8 cellular contexts compared by ENCODE assay signal in the genomic region with DNA sequence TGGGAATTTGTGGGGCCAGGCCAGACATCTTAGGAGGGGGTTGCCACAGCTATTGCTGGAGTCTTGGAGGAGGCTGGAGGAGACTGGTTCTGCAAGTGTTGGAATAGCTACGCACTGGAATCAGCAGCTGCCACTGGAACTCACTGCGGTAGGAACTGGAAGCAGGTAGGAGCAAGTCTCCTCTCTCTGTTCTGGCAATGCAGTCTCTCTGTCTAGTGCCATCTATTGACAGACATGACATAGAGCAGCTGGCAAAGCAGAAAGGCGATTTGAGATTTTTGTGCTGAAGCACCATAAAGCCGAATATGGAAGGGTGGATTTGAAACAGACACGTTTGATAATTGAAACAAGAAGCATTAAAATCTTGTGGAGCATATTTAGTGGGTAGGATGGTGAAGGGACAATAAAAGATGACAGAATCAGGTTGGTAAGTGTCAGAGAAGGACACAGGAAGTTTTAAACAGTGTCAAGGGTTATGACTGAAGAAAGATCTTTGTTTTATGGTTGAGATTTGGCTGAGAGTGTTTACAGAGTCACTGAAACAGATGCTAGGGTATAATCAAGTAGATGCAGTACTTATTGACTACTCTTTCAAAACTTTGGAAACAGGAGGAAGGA. TPM values are rescaled to one million over a fixed set of nuclear protein-coding genes. Genes with fewer than 3 reads are reported as not detected.
DNase-seq lines count a peak whose midpoint lies in the region; ATAC-seq and TF ChIP-seq lines count a peak whose summit lies in the region.

No MANE protein-coding gene starts in this region.

- intact Hi-C loops in testis (cut with DNase I; ENCODE audit: low total_unique reads), result no loop called here

- TF ChIP-seq CTCF in astrocyte of the spinal cord (IDR thresholded peaks at IDR 0.05; ENCODE audit: low read depth, low read length) (peak; percentile 88), testis (IDR thresholded peaks at IDR 0.05) (peak; percentile 21 to 48 (median 24))

- TF ChIP-seq POLR2A in testis (IDR thresholded peaks at IDR 0.05), result no peak

- DNase-seq in CD1c-positive myeloid dendritic cell (ENCODE audit: extremely low spot score) (peak; percentile 3), NCI-H510A (lab: John Stamatoyannopoulos, UW) (peak; percentile 24), astrocyte of the spinal cord (ENCODE audit: low read depth, low spot score) (peak; percentile 64), iPS DF 6.9 (ENCODE audit: low read depth, low spot score) (peak; percentile 55), testis (peak; percentile 41)
- DNase-seq in stimulated activated CD4-positive, alpha-beta T cell treated with anti-CD3 and anti-CD28 coated beads, Interleukin-2, amount 100 ng/mL, for 24 hours, result no peak

- in situ Hi-C loops in astrocyte of the spinal cord (cut with HindIII; ENCODE audit: low sequenced_read_pairs), result no loop called here

- no peaks in the 10 kb centered on the region for H3K27me3 ChIP-seq in iPS DF 6.9 (ENCODE audit: control insufficient read depth, insufficient read depth, low read length)
- H3K27me3 ChIP-seq in testis, result no peaks in the 10 kb centered on the region

- no peaks in the 10 kb centered on the region for H3K4me1 ChIP-seq in iPS DF 6.9 (ENCODE audit: control insufficient read depth, insufficient read depth, low read length)
- H3K4me1 ChIP-seq in testis, result no peaks in the 10 kb centered on the region

- H3K27ac ChIP-seq in iPS DF 6.9 (ENCODE audit: low read length), result no peak overlapping the region
- no peak overlapping the region for H3K27ac ChIP-seq in testis

- WGBS in iPS DF 6.9 (ENCODE audit: insufficient coverage, insufficient read length), result no CpG with 5 or more reads among the region's 5 CpGs
- 41 to 50% methylated on average over 5 of the region's 5 CpGs for WGBS in testis, 2 donors

- H3K36me3 ChIP-seq in iPS DF 6.9 (ENCODE audit: control insufficient read depth, insufficient read depth, low read length) (no peaks in the 10 kb centered on the region), testis (ENCODE audit: low read depth, missing control alignments) (no peaks in the 10 kb centered on the region)

- H3K4me3 ChIP-seq in astrocyte of the spinal cord (ENCODE audit: low read depth, low read length), result no peak overlapping the region
- H3K4me3 ChIP-seq in iPS DF 6.9 (ENCODE audit: low read length), result no peak overlapping the region
- H3K4me3 ChIP-seq in testis, result no peak overlapping the region

- ATAC-seq in GM18867 (IDR thresholded peaks at IDR 0.05; ENCODE audit: unreplicated experiment), result peak; percentile 84
- ATAC-seq in HG03378 (IDR thresholded peaks at IDR 0.05; ENCODE audit: unreplicated experiment), result peak; percentile 76

- H3K9me3 ChIP-seq in iPS DF 6.9 (ENCODE audit: control insufficient read depth, insufficient read depth, low read length) (no peaks in the 10 kb centered on the region), testis (no peaks in the 10 kb centered on the region)

RNA-seq across cellular contexts. Expression of gene SYNPO2, which starts 23.5 kb away (rescaled TPM):
- total RNA-seq in testis, result 10 to 100 TPM; 44.3 to 53.4 TPM
- 29.1 TPM for polyA plus RNA-seq in testis (ENCODE audit: insufficient read depth, low read depth, low replicate concordance)

RNA-seq across cellular contexts. Expression of gene SEC24D, which starts 29.3 kb away (rescaled TPM):
- total RNA-seq in testis, result 10 to 100 TPM; 53.4 to 74.1 TPM
- polyA plus RNA-seq in testis (ENCODE audit: insufficient read depth, low read depth, low replicate concordance), result 62.2 TPM

Comparison
In these comparisons a context has a peak if more than half of its experiments do, and no peak if none do; other contexts are left out.
1. DNase-seq: peak in CD1c-positive myeloid dendritic cell (single experiment), NCI-H510A (single experiment), astrocyte of the spinal cord (single experiment), iPS DF 6.9 (single experiment) and testis (single experiment); none in stimulated activated CD4-positive, alpha-beta T cell treated with anti-CD3 and anti-CD28 coated beads, Interleukin-2, amount 100 ng/mL, for 24 hours (0 of 2).